In the genomic region with DNA sequence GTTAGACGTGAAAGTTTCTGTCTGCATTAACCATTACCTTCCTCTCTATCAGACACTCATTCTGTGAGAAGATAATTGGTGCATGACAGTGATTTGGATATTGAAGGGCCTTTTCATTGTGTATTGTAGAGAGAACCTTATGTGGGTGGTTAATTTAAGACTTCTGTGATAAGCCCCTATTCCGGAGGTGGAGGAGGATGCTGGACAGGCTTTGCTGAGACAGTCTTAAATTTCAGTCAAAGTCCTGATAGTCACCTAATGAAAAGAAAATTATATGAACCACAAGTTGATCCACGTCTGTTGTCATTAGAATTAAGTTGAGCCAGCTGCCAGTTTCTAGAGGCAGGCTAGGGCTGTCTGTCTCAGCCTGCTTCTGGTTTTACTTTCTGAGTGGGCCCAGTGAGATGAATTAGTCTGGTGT, we compare ENCODE assay signal across 17 cellular contexts.
A peak's percentile ranks its signal among the peaks of the same experiment; 100 is the strongest.
DNase-seq lines count a peak whose midpoint lies in the region; ATAC-seq, FAIRE-seq and TF ChIP-seq lines count a peak whose summit lies in the region.
"Had no signal": no experiment of that assay in that cellular context is flagged by ENCODE, and none has a peak within 500 bp of the region (broad histone marks: within the 10 kb centered on the region; RNA-seq: fewer than 3 reads in every experiment).

No MANE protein-coding gene starts in this region.

- CTCF ChIA-PET in HEK293 (lab: Yijun Ruan, JAX) = no interaction called here

- DNase-seq in GM13977 (ENCODE audit: low spot score) = peak; percentile 24
- DNase-seq in GM19239 (ENCODE audit: insufficient read length, low spot score) = peak; percentile 15
- DNase-seq in NCI-H2227 (lab: John Stamatoyannopoulos, UW; ENCODE audit: unreplicated experiment) = no peak
- DNase-seq in OCI-M1 (lab: John Stamatoyannopoulos, UW) = no peak
- DNase-seq in kidney glomerular epithelial cell (lab: John Stamatoyannopoulos, UW) = no peak
- no peak for DNase-seq in H54 (ENCODE audit: insufficient read length, low spot score)
- DNase-seq: activated CD8-positive, alpha-beta memory T cell treated with anti-CD3 and anti-CD28 coated beads, Interleukin-2, amount 50 U/mL, for 48 hours; activated naive CD8-positive, alpha-beta T cell treated with anti-CD3 and anti-CD28 coated beads for 36 hours; Caco-2; NCI-H1092 had no signal

- TF ChIP-seq CTCF in GM13977 (IDR thresholded peaks at IDR 0.05; ENCODE audit: extremely low read depth, insufficient read depth, missing control alignments) (no peak), HEK293 (tag by site-specific recombination; IDR thresholded peaks at IDR 0.05) (no peak)

- H3K9me3 ChIP-seq in HEK293 (ENCODE audit: control insufficient read depth, insufficient read depth, low read depth, low read length) = no peaks in the 10 kb centered on the region
- H3K9me3 ChIP-seq: Caco-2, gastroesophageal sphincter had no signal

- ATAC-seq in HG03442 (IDR thresholded peaks at IDR 0.05; ENCODE audit: unreplicated experiment) = peak; percentile 63
- ATAC-seq: HepG2 had no signal

- no peak overlapping the region for H3K27ac ChIP-seq in HEK293 (ENCODE audit: extremely low read depth, low read depth, low read length)
- H3K27ac ChIP-seq: gastroesophageal sphincter, parathyroid adenoma had no signal

- in situ Hi-C loops in GM13977 (cut with MboI; ENCODE audit: low pct_unique_long_range_greater_than_20kb, low sequenced_read_pairs, unreplicated experiment) = no loop called here

- peaks cover 4% of the 10 kb centered on the region; the same call in 1 of the 2 replicates for H3K4me1 ChIP-seq in HEK293 (ENCODE audit: control insufficient read depth, insufficient read depth, low read length)
- H3K4me1 ChIP-seq: Caco-2, parathyroid adenoma had no signal

- no peak for TF ChIP-seq POLR2A in H54 (IDR thresholded peaks at IDR 0.05; ENCODE audit: low read depth, low read length)

- peak; percentile 54 for FAIRE-seq in GM19239 (lab: Jason Lieb, UNC)
- FAIRE-seq in H54 (lab: Jason Lieb, UNC) = no peak
- FAIRE-seq: endothelial cell of umbilical vein, HepG2, islet of Langerhans had no signal

- POLR2A ChIA-PET in HEK293 (lab: Yijun Ruan, JAX) = no interaction called here

- H3K4me3 ChIP-seq in HEK293 (ENCODE audit: low read depth, low read length) = no peak overlapping the region
- H3K4me3 ChIP-seq: gastroesophageal sphincter had no signal

- H3K36me3 ChIP-seq in HEK293 (ENCODE audit: control insufficient read depth in 2 of 2, insufficient read depth in 1 of 2, low read length in 2 of 2) = no peaks in the 10 kb centered on the region
- H3K36me3 ChIP-seq: gastroesophageal sphincter had no signal

TF ChIP-seq in HEK293, 187 proteins besides CTCF, POLR2A, EP300 and RAD21:
- peak; percentile 75 for TF ChIP-seq EGR2 (tag by site-specific recombination; IDR thresholded peaks at IDR 0.05; ENCODE audit: low read depth)
- TF ChIP-seq ZFHX2 (tag by site-specific recombination; conservative IDR thresholded peaks at IDR 0.05) = peak; percentile 55
- no peak for TF ChIP-seq ZFP41 (tag by site-specific recombination; IDR thresholded peaks at IDR 0.05; ENCODE audit: borderline replicate concordance)

Comparison
In these comparisons a context has a peak if more than half of its experiments do, and no peak if none do; other contexts are left out.
1. DNase-seq: peak in GM13977 (single experiment) and GM19239 (single experiment); none in NCI-H2227 (single experiment), OCI-M1 (single experiment), kidney glomerular epithelial cell (single experiment) and H54 (single experiment).